8 cellular contexts compared by ENCODE assay signal in genomic region chrX:1592863-1593201, GRCh38. TPM values are rescaled to one million over a fixed set of nuclear protein-coding genes. Genes with fewer than 3 reads are reported as not detected.
A peak's percentile ranks its signal among the peaks of the same experiment; 100 is the strongest.
DNase-seq lines count a peak whose midpoint lies in the region; ATAC-seq, FAIRE-seq and TF ChIP-seq lines count a peak whose summit lies in the region.

No MANE protein-coding gene starts in this region.

- H3K36me3 ChIP-seq in NT2/D1 (ENCODE audit: insufficient read depth, insufficient read length, low read length) (peaks cover 48% of the 10 kb centered on the region), H1 (ENCODE audit: control insufficient read depth in 2 of 4, insufficient read depth in 4 of 4, low read length in 3 of 4) (peaks cover 15 to 41% (median 30%) of the 10 kb centered on the region in 4 experiments)

- no peaks in the 10 kb centered on the region for H3K27me3 ChIP-seq in NT2/D1 (ENCODE audit: insufficient read depth, insufficient read length)
- no peaks in the 10 kb centered on the region for H3K27me3 ChIP-seq in H1 (replicated peaks in 1 of 4; ENCODE audit: control insufficient read depth in 3 of 4, extremely low read depth in 1 of 4, insufficient read depth in 3 of 4, low read length in 3 of 4)

- H3K18ac ChIP-seq in H1 (ENCODE audit: extremely low read depth, low read length), result no peak overlapping the region

- no peak for TF ChIP-seq POLR2A in H1 (IDR thresholded peaks at IDR 0.05; ENCODE audit: control extremely low read depth in 1 of 2, low read depth in 2 of 2, low read length in 2 of 2)

- H4K91ac ChIP-seq in H1 (replicated peaks; ENCODE audit: insufficient read length, low read length), result no peak overlapping the region

- H2AFZ ChIP-seq in H1 (ENCODE audit: low read length), result no peak overlapping the region

- H2BK15ac ChIP-seq in H1 (ENCODE audit: low read length), result no peak overlapping the region

- FAIRE-seq in H1 (lab: Jason Lieb, UNC), result no peak

- H3K27me3 Mint-ChIP-seq in nephron (ENCODE audit: low read depth), result no peaks in the 10 kb centered on the region

- POLR2A ChIA-PET in H1 (lab: Charles Lee; ENCODE audit: partially characterized antibody), result no interaction called here

- H3K4me1 ChIP-seq in NT2/D1 (ENCODE audit: insufficient read depth, insufficient read length) (peaks cover 20% of the 10 kb centered on the region), H1 (replicated peaks in 1 of 4; ENCODE audit: control insufficient read depth in 3 of 4, insufficient read depth in 4 of 4, low read length in 3 of 4) (peaks cover 0 to 8% (median 6%) of the 10 kb centered on the region in 4 experiments; a peak in 5 of 7 replicates)

- H3K4me3 Mint-ChIP-seq in nephron, result peak overlapping the region; percentile 93 to 97 (median 95)

- TF ChIP-seq CTCF in C4-2B (conservative IDR thresholded peaks at IDR 0.05) (no peak), H1 (IDR thresholded peaks at IDR 0.05; ENCODE audit: control extremely low read depth in 1 of 3, insufficient read depth in 1 of 3, low read depth in 1 of 3, low read length in 3 of 3) (no peak), nephron (IDR thresholded peaks at IDR 0.05; ENCODE audit: unreplicated experiment in 3 of 3) (no peak)

- CTCF ChIA-PET in H1 (lab: Charles Lee; ENCODE audit: partially characterized antibody), result no interaction called here

- no peaks in the 10 kb centered on the region for H3K9me3 Mint-ChIP-seq in nephron

- no peak overlapping the region for H2BK120ac ChIP-seq in H1 (replicated peaks; ENCODE audit: low read depth, low read length)

- no peak for DNase-seq in NT2/D1 (ENCODE audit: low read depth, low spot score)
- no peak for DNase-seq in H1 (ENCODE audit: low read depth in 1 of 2, low spot score in 2 of 2)
- DNase-seq in NCI-H1436 (lab: John Stamatoyannopoulos, UW), result no peak
- DNase-seq in RPMI8226, result no peak

- H3K56ac ChIP-seq in H1 (replicated peaks; ENCODE audit: insufficient read length, low read depth, low read length), result no peak overlapping the region

- H2BK20ac ChIP-seq in H1 (ENCODE audit: low read length), result no peak overlapping the region

- TF ChIP-seq RAD21 in H1 (IDR thresholded peaks at IDR 0.05 in 1 of 2, conservative IDR thresholded peaks at IDR 0.05 in 1 of 2; ENCODE audit: low read depth in 2 of 2, low read length in 2 of 2), result no peak

- no peak for TF ChIP-seq EP300 in H1 (IDR thresholded peaks at IDR 0.05; ENCODE audit: borderline replicate concordance in 1 of 2, low read depth in 2 of 2, low read length in 2 of 2)

- H4K5ac ChIP-seq in H1 (ENCODE audit: insufficient read length, low read depth, low read length), result no peak overlapping the region

- peak overlapping the region; percentile 83 for H3K27ac ChIP-seq in C4-2B
- H3K27ac ChIP-seq in H1 (ENCODE audit: low read depth, low read length), result no peak overlapping the region

- H3K14ac ChIP-seq in H1 (ENCODE audit: insufficient read length), result no peak overlapping the region

- H3K79me1 ChIP-seq in H1 (ENCODE audit: low read depth, low read length), result peaks cover 18% of the 10 kb centered on the region

- H2BK12ac ChIP-seq in H1 (ENCODE audit: low read depth, low read length), result no peak overlapping the region

- H3K36me3 Mint-ChIP-seq in nephron (ENCODE audit: low read depth), result peaks cover 43% of the 10 kb centered on the region

- H3K4me1 Mint-ChIP-seq in nephron, result peaks cover 14% of the 10 kb centered on the region

- no peak overlapping the region for H3K23ac ChIP-seq in H1 (ENCODE audit: insufficient read length)

- peaks cover 3 to 36% of the 10 kb centered on the region in 2 experiments for H4K20me1 ChIP-seq in H1 (replicated peaks in 1 of 2; ENCODE audit: control insufficient read depth in 1 of 2, insufficient read depth in 2 of 2, low read length in 2 of 2)

- H3K27ac Mint-ChIP-seq in nephron, result peak overlapping the region; percentile 88 to 95 (median 92)

- H3K9me3 ChIP-seq in NT2/D1 (ENCODE audit: insufficient read depth, low read length), result no peaks in the 10 kb centered on the region
- H3K9me3 ChIP-seq in H1 (ENCODE audit: insufficient read depth in 2 of 2, low read depth in 1 of 2, low read length in 1 of 2), result no peaks in the 10 kb centered on the region

- 62% methylated on average over 10 of the region's 12 CpGs; no CpG with 5 or more reads in 1 of the 2 experiments for WGBS in H1 (ENCODE audit: extremely low coverage in 1 of 2, insufficient coverage in 1 of 2, insufficient read length in 1 of 2, insufficient replicate concordance in 2 of 2, low coverage in 1 of 2, low lambda C conversion rate in 2 of 2, missing lambda C conversion rate in 1 of 2), 2 experiments

- H3K4ac ChIP-seq in H1 (replicated peaks; ENCODE audit: insufficient read length, low read depth, low read length), result no peak overlapping the region

- H3K9ac ChIP-seq in NT2/D1 (ENCODE audit: insufficient read length, low read depth), result peak overlapping the region; percentile 98
- peak overlapping the region in 3 of 4 experiments; percentile 10 to 67 (median 30); a peak in 4 of 7 replicates for H3K9ac ChIP-seq in H1 (replicated peaks in 1 of 4; ENCODE audit: extremely low read depth in 1 of 4, low read depth in 3 of 4, low read length in 3 of 4)

- H2AK5ac ChIP-seq in H1 (ENCODE audit: low read depth, low read length), result no peak overlapping the region

- peak; percentile 8 for ATAC-seq in GM21576 (IDR thresholded peaks at IDR 0.05; ENCODE audit: unreplicated experiment)
- no peak for ATAC-seq in HG03108 (IDR thresholded peaks at IDR 0.05; ENCODE audit: unreplicated experiment)

- peak overlapping the region; percentile 79 to 93 for H3K4me2 ChIP-seq in H1 (ENCODE audit: insufficient read depth in 1 of 2, low read depth in 2 of 2, low read length in 2 of 2)

- H2BK5ac ChIP-seq in H1 (ENCODE audit: low read depth, low read length), result 0 out of 2 replicates have a peak overlapping the region, but pooled peaks have one; percentile 26

- H3K4me3 ChIP-seq in NT2/D1 (ENCODE audit: insufficient read length, low read depth) (peak overlapping the region; percentile 95), H1 (ENCODE audit: extremely low read depth in 1 of 4, insufficient read depth in 2 of 4, low read depth in 3 of 4, low read length in 4 of 4) (peak overlapping the region; percentile 81 to 98 (median 88))

- H4K8ac ChIP-seq in H1 (ENCODE audit: extremely low read depth, insufficient read depth, low read length), result peak overlapping the region; percentile 28; the same call in 1 of the 2 replicates

- H3K23me2 ChIP-seq in H1 (ENCODE audit: low read depth, low read length), result peaks cover 5% of the 10 kb centered on the region; the same call in 1 of the 2 replicates

- H3K79me2 ChIP-seq in H1 (ENCODE audit: control insufficient read depth in 1 of 2, insufficient read depth in 2 of 2, low read length in 2 of 2), result peaks cover 15 to 55% of the 10 kb centered on the region in 2 experiments; a peak in 3 of 4 replicates

TF ChIP-seq in H1, 55 proteins besides CTCF, POLR2A, EP300 and RAD21:
- TF ChIP-seq RFX5 (IDR thresholded peaks at IDR 0.05; ENCODE audit: borderline replicate concordance, low read depth, low read length), result no peak
- no peak for TF ChIP-seq SP4 (IDR thresholded peaks at IDR 0.05; ENCODE audit: low read length)
- no peak for TF ChIP-seq BRCA1 (IDR thresholded peaks at IDR 0.05; ENCODE audit: low read depth, low read length)
- no peak for TF ChIP-seq TAF1 (IDR thresholded peaks at IDR 0.05; ENCODE audit: low read depth, low read length)

RNA-seq across cellular contexts. Expression of gene AKAP17A, which starts 1.4 kb away (rescaled TPM):
- total RNA-seq in H1 (2021; fragmentation: NEBNext Ultra II Directional; extraction: Animal tissue kit (Norgen Biotek cat#: 25700)), result 40.6 and 41.2 TPM in 2 replicates
- polyA plus RNA-seq in H1 (2011; rRNA removed), result 14.0 and 30.4 TPM in 2 replicates
- 27.5 TPM for polyA plus RNA-seq in H1 (2011; cell fraction: cytosol; rRNA removed)
- polyA plus RNA-seq in H1 (2011; cell fraction: nucleus; rRNA removed), result 103 TPM
- polyA plus RNA-seq in H1 (2012, experiment 1 of 2), result 29.0 to 36.4 TPM (median 33.3 TPM) in 4 replicates
- 15.5 TPM for polyA plus RNA-seq in H1 (2012, experiment 2 of 2)
- 29.5 TPM for polyA plus RNA-seq in H1 (2013, experiment 1 of 2)
- polyA plus RNA-seq in H1 (2013, experiment 2 of 2), result 28.0 TPM
- 4.9 and 7.3 TPM in 2 replicates for polyA minus RNA-seq in H1 (2011; rRNA and poly(A)+ RNA removed)
- polyA minus RNA-seq in H1 (2011; cell fraction: cytosol; rRNA and poly(A)+ RNA removed), result 12.1 TPM
- 19.2 TPM for polyA minus RNA-seq in H1 (2011; cell fraction: nucleus; rRNA and poly(A)+ RNA removed)

RNA-seq across cellular contexts. Expression of gene ASMT, which starts 22.0 kb away (rescaled TPM):
- 1.4 and 1.5 TPM in 2 replicates for total RNA-seq in H1 (2021; fragmentation: NEBNext Ultra II Directional; extraction: Animal tissue kit (Norgen Biotek cat#: 25700))
- polyA plus RNA-seq in H1 (2011; rRNA removed), result 2.6 and 3.1 TPM in 2 replicates
- polyA plus RNA-seq in H1 (2011; cell fraction: cytosol; rRNA removed), result 2.8 TPM
- polyA plus RNA-seq in H1 (2011; cell fraction: nucleus; rRNA removed), result 1.7 TPM
- polyA plus RNA-seq in H1 (2012, experiment 1 of 2), result 2.6 to 3.1 TPM (median 2.7 TPM) in 4 replicates
- 1.7 TPM for polyA plus RNA-seq in H1 (2012, experiment 2 of 2)
- 0.26 TPM for polyA plus RNA-seq in H1 (2013, experiment 1 of 2)
- 0.37 TPM for polyA plus RNA-seq in H1 (2013, experiment 2 of 2)
- 2.2 and 5.2 TPM in 2 replicates for polyA minus RNA-seq in H1 (2011; rRNA and poly(A)+ RNA removed)
- polyA minus RNA-seq in H1 (2011; cell fraction: cytosol; rRNA and poly(A)+ RNA removed), result 1.1 TPM
- polyA minus RNA-seq in H1 (2011; cell fraction: nucleus; rRNA and poly(A)+ RNA removed), result not detected

RNA-seq across cellular contexts. Expression of gene P2RY8, which starts 55.8 kb away (rescaled TPM):
- 0.09 and 0.11 TPM in 2 replicates for total RNA-seq in H1 (2021; fragmentation: NEBNext Ultra II Directional; extraction: Animal tissue kit (Norgen Biotek cat#: 25700))
- 0.15 and 0.19 TPM in 2 replicates for polyA plus RNA-seq in H1 (2011; rRNA removed)
- 0.16 TPM for polyA plus RNA-seq in H1 (2011; cell fraction: cytosol; rRNA removed)
- 0.47 TPM for polyA plus RNA-seq in H1 (2011; cell fraction: nucleus; rRNA removed)
- polyA plus RNA-seq in H1 (2012, experiment 1 of 2), result 0.08 to 0.36 TPM (median 0.27 TPM) in 4 replicates
- polyA plus RNA-seq in H1 (2012, experiment 2 of 2), result 0.10 TPM
- polyA plus RNA-seq in H1 (2013, experiment 1 of 2), result 0.30 TPM
- polyA plus RNA-seq in H1 (2013, experiment 2 of 2), result 0.20 TPM
- 0.10 and 0.16 TPM in 2 replicates for polyA minus RNA-seq in H1 (2011; rRNA and poly(A)+ RNA removed)
- not detected for polyA minus RNA-seq in H1 (2011; cell fraction: cytosol; rRNA and poly(A)+ RNA removed)
- 0.20 TPM for polyA minus RNA-seq in H1 (2011; cell fraction: nucleus; rRNA and poly(A)+ RNA removed)
